Comparison of ENCODE assay signal across 1 cellular context in genomic region chr7:151081170-151082101, GRCh38.
TF ChIP-seq lines count a peak whose summit lies in the region.

No MANE protein-coding gene starts in this region.

TF ChIP-seq in K562, 482 proteins besides CTCF, POLR2A, EP300 and RAD21 (continued from another document and continues in another):
- TF ChIP-seq, protein P1, sequence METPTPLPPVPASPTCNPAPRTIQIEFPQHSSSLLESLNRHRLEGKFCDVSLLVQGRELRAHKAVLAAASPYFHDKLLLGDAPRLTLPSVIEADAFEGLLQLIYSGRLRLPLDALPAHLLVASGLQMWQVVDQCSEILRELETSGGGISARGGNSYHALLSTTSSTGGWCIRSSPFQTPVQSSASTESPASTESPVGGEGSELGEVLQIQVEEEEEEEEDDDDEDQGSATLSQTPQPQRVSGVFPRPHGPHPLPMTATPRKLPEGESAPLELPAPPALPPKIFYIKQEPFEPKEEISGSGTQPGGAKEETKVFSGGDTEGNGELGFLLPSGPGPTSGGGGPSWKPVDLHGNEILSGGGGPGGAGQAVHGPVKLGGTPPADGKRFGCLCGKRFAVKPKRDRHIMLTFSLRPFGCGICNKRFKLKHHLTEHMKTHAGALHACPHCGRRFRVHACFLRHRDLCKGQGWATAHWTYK (CRISPR knock-in tag; IDR thresholded peaks at IDR 0.05) = no peak
- TF ChIP-seq SLC30A9 (CRISPR knock-in tag; IDR thresholded peaks at IDR 0.05) (0 out of 2 replicates have a peak, but pooled peaks have one; percentile 45), ZHX1 (conservative IDR thresholded peaks at IDR 0.05; ENCODE audit: low read length) (no peak), ZSCAN32 (CRISPR knock-in tag; IDR thresholded peaks at IDR 0.05) (no peak), NFRKB (IDR thresholded peaks at IDR 0.05; ENCODE audit: low read depth) (no peak; the same call in 1 of the 2 replicates), TCF7L2 (IDR thresholded peaks at IDR 0.05; ENCODE audit: low read depth, low read length) (no peak), NR2C2 (CRISPR knock-in tag; IDR thresholded peaks at IDR 0.05) (no peak), NR2C2 (tag; IDR thresholded peaks at IDR 0.05) (0 out of 2 replicates have a peak, but pooled peaks have one; percentile 14), POLR2B (IDR thresholded peaks at IDR 0.05; ENCODE audit: low read depth, partially characterized antibody) (no peak), TSC22D4 (tag; IDR thresholded peaks at IDR 0.05) (no peak), HDAC6 (IDR thresholded peaks at IDR 0.05; ENCODE audit: low read depth, low read length) (no peak), MTA3 (IDR thresholded peaks at IDR 0.05; ENCODE audit: borderline replicate concordance) (peak; percentile 17; the same call in 1 of the 2 replicates), SP1 (CRISPR knock-in tag; IDR thresholded peaks at IDR 0.05) (no peak; the same call in 1 of the 2 replicates), ZNF165 (CRISPR knock-in tag; IDR thresholded peaks at IDR 0.05; ENCODE audit: borderline replicate concordance) (0 out of 2 replicates have a peak, but pooled peaks have one; percentile 39), ATF4 (CRISPR knock-in tag; IDR thresholded peaks at IDR 0.05) (no peak; the same call in 1 of the 2 replicates), SMARCA5 (IDR thresholded peaks at IDR 0.05) (no peak), RBM25 (IDR thresholded peaks at IDR 0.05; ENCODE audit: low read depth, low read length, severe bottlenecking) (no peak), ZBTB7A (IDR thresholded peaks at IDR 0.05; ENCODE audit: borderline replicate concordance, control insufficient read depth, low read depth, low read length) (no peak; the same call in 1 of the 2 replicates), BMI1 (IDR thresholded peaks at IDR 0.05; ENCODE audit: low read length) (no peak), ZNF696 (CRISPR knock-in tag; conservative IDR thresholded peaks at IDR 0.05) (no peak), EWSR1 (IDR thresholded peaks at IDR 0.05; ENCODE audit: borderline replicate concordance, low read depth, partially characterized antibody) (no peak), ELF4 (CRISPR knock-in tag; IDR thresholded peaks at IDR 0.05) (no peak), KDM1A (IDR thresholded peaks at IDR 0.05) (no peak), ZBED1 (IDR thresholded peaks at IDR 0.05) (no peak; the same call in 1 of the 2 replicates), ZNF143 (CRISPR knock-in tag; IDR thresholded peaks at IDR 0.05) (no peak), CBFA2T3 (IDR thresholded peaks at IDR 0.05) (no peak), SAP30 (IDR thresholded peaks at IDR 0.05; ENCODE audit: borderline replicate concordance, insufficient read depth, low read depth, low read length, poor library complexity, severe bottlenecking) (peak; percentile 58), POLR2AphosphoS2 (IDR thresholded peaks at IDR 0.05; ENCODE audit: low read length) (no peak), NKRF (IDR thresholded peaks at IDR 0.05; ENCODE audit: borderline replicate concordance) (peak; percentile 69; the same call in 1 of the 2 replicates), ZC3H8 (IDR thresholded peaks at IDR 0.05) (no peak), CREB1 (IDR thresholded peaks at IDR 0.05) (no peak), CREB1 (CRISPR knock-in tag; IDR thresholded peaks at IDR 0.05) (no peak; the same call in 1 of the 2 replicates), LEF1 (IDR thresholded peaks at IDR 0.05) (no peak), POLR3G (IDR thresholded peaks at IDR 0.05; ENCODE audit: extremely low read depth, insufficient read length, insufficient replicate concordance) (no peak), ZNF232 (CRISPR knock-in tag; IDR thresholded peaks at IDR 0.05) (no peak), ZNF277 (CRISPR knock-in tag; IDR thresholded peaks at IDR 0.05; ENCODE audit: borderline replicate concordance) (no peak), TFAM (CRISPR knock-in tag; conservative IDR thresholded peaks at IDR 0.05) (no peak), SRSF3 (IDR thresholded peaks at IDR 0.05; ENCODE audit: insufficient read depth, low read length) (no peak), PRMT5 (CRISPR knock-in tag; IDR thresholded peaks at IDR 0.05) (no peak), MYBL2 (IDR thresholded peaks at IDR 0.05; ENCODE audit: low read depth) (no peak), MYBL2 (CRISPR knock-in tag; IDR thresholded peaks at IDR 0.05; ENCODE audit: borderline replicate concordance) (no peak), NR4A1 (CRISPR knock-in tag; IDR thresholded peaks at IDR 0.05) (no peak), NR4A1 (tag; IDR thresholded peaks at IDR 0.05) (no peak)
- TF ChIP-seq, protein P2, sequence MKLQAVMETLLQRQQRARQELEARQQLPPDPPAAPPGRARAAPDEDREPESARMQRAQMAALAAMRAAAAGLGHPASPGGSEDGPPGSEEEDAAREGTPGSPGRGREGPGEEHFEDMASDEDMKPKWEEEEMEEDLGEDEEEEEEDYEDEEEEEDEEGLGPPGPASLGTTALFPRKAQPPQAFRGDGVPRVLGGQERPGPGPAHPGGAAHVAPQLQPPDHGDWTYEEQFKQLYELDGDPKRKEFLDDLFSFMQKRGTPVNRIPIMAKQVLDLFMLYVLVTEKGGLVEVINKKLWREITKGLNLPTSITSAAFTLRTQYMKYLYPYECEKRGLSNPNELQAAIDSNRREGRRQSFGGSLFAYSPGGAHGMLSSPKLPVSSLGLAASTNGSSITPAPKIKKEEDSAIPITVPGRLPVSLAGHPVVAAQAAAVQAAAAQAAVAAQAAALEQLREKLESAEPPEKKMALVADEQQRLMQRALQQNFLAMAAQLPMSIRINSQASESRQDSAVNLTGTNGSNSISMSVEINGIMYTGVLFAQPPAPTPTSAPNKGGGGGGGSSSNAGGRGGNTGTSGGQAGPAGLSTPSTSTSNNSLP (IDR thresholded peaks at IDR 0.05; ENCODE audit: borderline replicate concordance, low read depth, low read length) = no peak
- TF ChIP-seq, protein P3, sequence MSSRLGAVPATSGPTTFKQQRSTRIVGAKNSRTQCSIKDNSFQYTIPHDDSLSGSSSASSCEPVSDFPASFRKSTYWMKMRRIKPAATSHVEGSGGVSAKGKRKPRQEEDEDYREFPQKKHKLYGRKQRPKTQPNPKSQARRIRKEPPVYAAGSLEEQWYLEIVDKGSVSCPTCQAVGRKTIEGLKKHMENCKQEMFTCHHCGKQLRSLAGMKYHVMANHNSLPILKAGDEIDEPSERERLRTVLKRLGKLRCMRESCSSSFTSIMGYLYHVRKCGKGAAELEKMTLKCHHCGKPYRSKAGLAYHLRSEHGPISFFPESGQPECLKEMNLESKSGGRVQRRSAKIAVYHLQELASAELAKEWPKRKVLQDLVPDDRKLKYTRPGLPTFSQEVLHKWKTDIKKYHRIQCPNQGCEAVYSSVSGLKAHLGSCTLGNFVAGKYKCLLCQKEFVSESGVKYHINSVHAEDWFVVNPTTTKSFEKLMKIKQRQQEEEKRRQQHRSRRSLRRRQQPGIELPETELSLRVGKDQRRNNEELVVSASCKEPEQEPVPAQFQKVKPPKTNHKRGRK (tag; IDR thresholded peaks at IDR 0.05) = no peak
- TF ChIP-seq, protein P4, sequence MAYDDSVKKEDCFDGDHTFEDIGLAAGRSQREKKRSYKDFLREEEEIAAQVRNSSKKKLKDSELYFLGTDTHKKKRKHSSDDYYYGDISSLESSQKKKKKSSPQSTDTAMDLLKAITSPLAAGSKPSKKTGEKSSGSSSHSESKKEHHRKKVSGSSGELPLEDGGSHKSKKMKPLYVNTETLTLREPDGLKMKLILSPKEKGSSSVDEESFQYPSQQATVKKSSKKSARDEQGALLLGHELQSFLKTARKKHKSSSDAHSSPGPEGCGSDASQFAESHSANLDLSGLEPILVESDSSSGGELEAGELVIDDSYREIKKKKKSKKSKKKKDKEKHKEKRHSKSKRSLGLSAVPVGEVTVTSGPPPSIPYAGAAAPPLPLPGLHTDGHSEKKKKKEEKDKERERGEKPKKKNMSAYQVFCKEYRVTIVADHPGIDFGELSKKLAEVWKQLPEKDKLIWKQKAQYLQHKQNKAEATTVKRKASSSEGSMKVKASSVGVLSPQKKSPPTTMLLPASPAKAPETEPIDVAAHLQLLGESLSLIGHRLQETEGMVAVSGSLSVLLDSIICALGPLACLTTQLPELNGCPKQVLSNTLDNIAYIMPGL (CRISPR knock-in tag; IDR thresholded peaks at IDR 0.05) = no peak
- TF ChIP-seq, protein P5, sequence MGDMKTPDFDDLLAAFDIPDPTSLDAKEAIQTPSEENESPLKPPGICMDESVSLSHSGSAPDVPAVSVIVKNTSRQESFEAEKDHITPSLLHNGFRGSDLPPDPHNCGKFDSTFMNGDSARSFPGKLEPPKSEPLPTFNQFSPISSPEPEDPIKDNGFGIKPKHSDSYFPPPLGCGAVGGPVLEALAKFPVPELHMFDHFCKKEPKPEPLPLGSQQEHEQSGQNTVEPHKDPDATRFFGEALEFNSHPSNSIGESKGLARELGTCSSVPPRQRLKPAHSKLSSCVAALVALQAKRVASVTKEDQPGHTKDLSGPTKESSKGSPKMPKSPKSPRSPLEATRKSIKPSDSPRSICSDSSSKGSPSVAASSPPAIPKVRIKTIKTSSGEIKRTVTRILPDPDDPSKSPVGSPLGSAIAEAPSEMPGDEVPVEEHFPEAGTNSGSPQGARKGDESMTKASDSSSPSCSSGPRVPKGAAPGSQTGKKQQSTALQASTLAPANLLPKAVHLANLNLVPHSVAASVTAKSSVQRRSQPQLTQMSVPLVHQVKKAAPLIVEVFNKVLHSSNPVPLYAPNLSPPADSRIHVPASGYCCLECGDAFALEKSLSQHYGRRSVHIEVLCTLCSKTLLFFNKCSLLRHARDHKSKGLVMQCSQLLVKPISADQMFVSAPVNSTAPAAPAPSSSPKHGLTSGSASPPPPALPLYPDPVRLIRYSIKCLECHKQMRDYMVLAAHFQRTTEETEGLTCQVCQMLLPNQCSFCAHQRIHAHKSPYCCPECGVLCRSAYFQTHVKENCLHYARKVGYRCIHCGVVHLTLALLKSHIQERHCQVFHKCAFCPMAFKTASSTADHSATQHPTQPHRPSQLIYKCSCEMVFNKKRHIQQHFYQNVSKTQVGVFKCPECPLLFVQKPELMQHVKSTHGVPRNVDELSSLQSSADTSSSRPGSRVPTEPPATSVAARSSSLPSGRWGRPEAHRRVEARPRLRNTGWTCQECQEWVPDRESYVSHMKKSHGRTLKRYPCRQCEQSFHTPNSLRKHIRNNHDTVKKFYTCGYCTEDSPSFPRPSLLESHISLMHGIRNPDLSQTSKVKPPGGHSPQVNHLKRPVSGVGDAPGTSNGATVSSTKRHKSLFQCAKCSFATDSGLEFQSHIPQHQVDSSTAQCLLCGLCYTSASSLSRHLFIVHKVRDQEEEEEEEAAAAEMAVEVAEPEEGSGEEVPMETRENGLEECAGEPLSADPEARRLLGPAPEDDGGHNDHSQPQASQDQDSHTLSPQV (IDR thresholded peaks at IDR 0.05) = no peak
- TF ChIP-seq, protein P6, sequence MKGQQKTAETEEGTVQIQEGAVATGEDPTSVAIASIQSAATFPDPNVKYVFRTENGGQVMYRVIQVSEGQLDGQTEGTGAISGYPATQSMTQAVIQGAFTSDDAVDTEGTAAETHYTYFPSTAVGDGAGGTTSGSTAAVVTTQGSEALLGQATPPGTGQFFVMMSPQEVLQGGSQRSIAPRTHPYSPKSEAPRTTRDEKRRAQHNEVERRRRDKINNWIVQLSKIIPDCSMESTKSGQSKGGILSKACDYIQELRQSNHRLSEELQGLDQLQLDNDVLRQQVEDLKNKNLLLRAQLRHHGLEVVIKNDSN (CRISPR knock-in tag; IDR thresholded peaks at IDR 0.05) = no peak
